10 cellular contexts compared by ENCODE assay signal in genomic region chr2:215711484-215712034, GRCh38.
DNase-seq lines count a peak whose midpoint lies in the region; ATAC-seq, FAIRE-seq and TF ChIP-seq lines count a peak whose summit lies in the region.
"Had no signal": no experiment of that assay in that cellular context is flagged by ENCODE, and none has a peak within 500 bp of the region (broad histone marks: within the 10 kb centered on the region; RNA-seq: fewer than 3 reads in every experiment).

No MANE protein-coding gene starts in this region.

- no peak for TF ChIP-seq CTCF in foreskin keratinocyte (conservative IDR thresholded peaks at IDR 0.05)

- ATAC-seq in foreskin keratinocyte = peak; percentile 69
- ATAC-seq in GM19467 (IDR thresholded peaks at IDR 0.05; ENCODE audit: unreplicated experiment) = no peak

- no peak overlapping the region for H3K27ac ChIP-seq in foreskin keratinocyte

- H3K4me3 ChIP-seq in neuron (ENCODE audit: low read length) = no peak overlapping the region

- H3K36me3 ChIP-seq in neuron (ENCODE audit: insufficient read depth, low read length) = no peaks in the 10 kb centered on the region

- no peak for TF ChIP-seq POLR2A in GM12892 (IDR thresholded peaks at IDR 0.05; ENCODE audit: low read depth, low read length)

- H2AFZ ChIP-seq in neuron (ENCODE audit: low read depth, low read length) = peak overlapping the region; percentile 3

- H3K4me1 ChIP-seq in foreskin keratinocyte = peaks cover 13% of the 10 kb centered on the region
- H3K4me1 ChIP-seq in neuron (ENCODE audit: insufficient read depth, low read length) = no peaks in the 10 kb centered on the region

- H3K27me3 ChIP-seq in foreskin keratinocyte (no peaks in the 10 kb centered on the region), neuron (ENCODE audit: insufficient read depth, low read length) (no peaks in the 10 kb centered on the region)

- DNase-seq in AG20443 (ENCODE audit: low spot score) (peak; percentile 48), RPMI7951 (ENCODE audit: low read depth) (peak; percentile 85), foreskin keratinocyte (peak; percentile 65 to 83), NCI-H526 (lab: John Stamatoyannopoulos, UW) (no peak), GM12892 (ENCODE audit: insufficient read length) (no peak)
- no peak for DNase-seq in activated naive CD4-positive, alpha-beta T cell treated with Interleukin-2 at 50 U/mL for 16 hours
- DNase-seq: CD4-positive, CD25-positive, alpha-beta regulatory T cell; NCI-H1048 had no signal

- no peak for FAIRE-seq in GM12892 (lab: Jason Lieb, UNC)

- H3K9me3 ChIP-seq in neuron (ENCODE audit: low read length) = no peaks in the 10 kb centered on the region

Comparison
In these comparisons a context has a peak if more than half of its experiments do, and no peak if none do; other contexts are left out.
1. DNase-seq: peak in AG20443 (single experiment), RPMI7951 (single experiment) and foreskin keratinocyte (2 of 2); none in activated naive CD4-positive, alpha-beta T cell treated with Interleukin-2 at 50 U/mL for 16 hours (single experiment), NCI-H526 (0 of 2) and GM12892 (single experiment).